Comparison of ENCODE assay signal across 22 cellular contexts in the genomic region with DNA sequence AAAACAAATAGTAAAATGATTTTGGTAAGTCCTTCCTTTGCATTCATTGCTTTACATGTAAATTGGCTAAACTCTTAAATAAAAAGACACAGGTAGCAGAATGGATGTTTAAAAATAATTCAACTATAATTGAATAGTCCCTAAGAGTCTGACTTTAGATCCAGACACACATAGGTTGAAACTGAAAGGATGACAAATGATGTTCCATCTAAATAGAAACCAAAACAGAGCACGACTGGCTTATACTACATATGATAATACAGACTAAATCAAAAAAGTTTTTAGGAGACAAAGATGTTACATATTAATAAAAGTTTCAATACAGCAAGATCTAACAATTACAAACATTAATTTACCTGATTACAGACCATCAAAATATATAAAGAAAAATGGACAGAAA.
"Had no signal": no experiment of that assay in that cellular context is flagged by ENCODE, and none has a peak within 500 bp of the region (broad histone marks: within the 10 kb centered on the region; RNA-seq: fewer than 3 reads in every experiment).

No MANE protein-coding gene starts in this region.

- H3K36me3 ChIP-seq: esophagus muscularis mucosa, gastrocnemius medialis, heart right ventricle, left lung, lower lobe of right lung had no signal

- FAIRE-seq: endothelial cell of umbilical vein, keratinocyte had no signal

- H3K4me1 ChIP-seq: esophagus muscularis mucosa, foreskin keratinocyte, gastrocnemius medialis, heart right ventricle, left lung, lower lobe of right lung had no signal

- DNase-seq: dermis blood vessel endothelial cell; dorsolateral prefrontal cortex; effector CD4-positive, alpha-beta T cell; effector memory CD4-positive, alpha-beta T cell; foreskin keratinocyte; gastrocnemius medialis; glutamatergic neuron; head of caudate nucleus; heart right ventricle; hippocampal formation; left cardiac atrium; left lung; left ventricle myocardium superior; lower lobe of right lung; mesendoderm; midbrain; naive thymus-derived CD4-positive, alpha-beta T cell; natural killer cell had no signal

- H3K4me3 ChIP-seq: coronary artery, dorsolateral prefrontal cortex, esophagus muscularis mucosa, gastrocnemius medialis, heart right ventricle, left lung, lower lobe of right lung had no signal

- ATAC-seq: foreskin keratinocyte; gastrocnemius medialis; heart right ventricle; left cardiac atrium; left lung; left ventricle myocardium superior; lower lobe of right lung; naive thymus-derived CD4-positive, alpha-beta T cell; natural killer cell had no signal

- H3K27ac ChIP-seq: coronary artery, dorsolateral prefrontal cortex, esophagus muscularis mucosa, foreskin keratinocyte, gastrocnemius medialis, heart right ventricle, left lung, lower lobe of right lung had no signal

- H3K27me3 ChIP-seq: esophagus muscularis mucosa, foreskin keratinocyte, gastrocnemius medialis, heart right ventricle, left lung had no signal

- H3K9me3 ChIP-seq: gastrocnemius medialis, lower lobe of right lung had no signal
